24 cellular contexts compared by ENCODE assay signal in the genomic region with DNA sequence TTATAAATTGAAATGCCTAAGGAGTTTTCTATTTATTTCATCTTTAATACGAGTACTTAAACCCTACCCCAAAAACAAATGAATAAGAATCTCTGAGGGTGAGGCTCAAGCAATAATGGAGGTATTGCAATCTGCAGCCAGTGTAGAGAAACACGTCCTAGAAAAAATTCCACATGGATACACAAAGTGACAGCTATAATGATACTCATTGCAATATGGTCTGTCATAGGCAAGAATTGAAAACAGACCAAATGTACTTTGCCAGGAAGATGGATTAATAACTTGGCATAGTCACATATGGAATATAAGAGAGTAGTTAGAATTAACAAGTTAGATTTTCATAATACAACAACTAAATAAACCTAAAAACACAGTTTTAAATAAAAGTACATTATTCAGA.
"Had no signal": no experiment of that assay in that cellular context is flagged by ENCODE, and none has a peak within 500 bp of the region (broad histone marks: within the 10 kb centered on the region; RNA-seq: fewer than 3 reads in every experiment).

No MANE protein-coding gene starts in this region.

- H3K27ac ChIP-seq: colonic mucosa, coronary artery, dorsolateral prefrontal cortex, epithelial cell of prostate, esophagus muscularis mucosa, esophagus squamous epithelium, foreskin keratinocyte, gastroesophageal sphincter, heart right ventricle had no signal

- FAIRE-seq: colon, endothelial cell of umbilical vein had no signal

- DNase-seq: colonic mucosa; cortex of kidney; dermis blood vessel endothelial cell; dorsolateral prefrontal cortex; effector CD4-positive, alpha-beta T cell; effector CD8-positive, alpha-beta T cell; effector memory CD4-positive, alpha-beta T cell; effector memory CD8-positive, alpha-beta T cell; endodermal cell; erythroblast; esophagus squamous epithelium; foreskin fibroblast; foreskin keratinocyte; foreskin melanocyte; glutamatergic neuron; head of caudate nucleus; heart right ventricle had no signal

- H3K4me3 ChIP-seq: colonic mucosa, coronary artery, dorsolateral prefrontal cortex, esophagus muscularis mucosa, esophagus squamous epithelium, gastroesophageal sphincter, heart right ventricle had no signal

- ATAC-seq: effector memory CD8-positive, alpha-beta T cell; esophagus mucosa; foreskin keratinocyte; gastroesophageal sphincter; heart right ventricle had no signal

- H3K9me3 ChIP-seq: colonic mucosa, esophagus muscularis mucosa, heart right ventricle had no signal

- H3K4me1 ChIP-seq: colonic mucosa, esophagus muscularis mucosa, esophagus squamous epithelium, foreskin keratinocyte, gastroesophageal sphincter, heart right ventricle had no signal

- H3K36me3 ChIP-seq: colonic mucosa, esophagus muscularis mucosa, esophagus squamous epithelium, gastroesophageal sphincter, heart right ventricle had no signal

- H3K27me3 ChIP-seq: colonic mucosa, dorsolateral prefrontal cortex, esophagus muscularis mucosa, esophagus squamous epithelium, foreskin keratinocyte, gastroesophageal sphincter, heart right ventricle had no signal
